ENCODE assay signal across 1 cellular context in genomic region chrX:153576239-153576870, GRCh38.
TF ChIP-seq lines count a peak whose summit lies in the region.

No MANE protein-coding gene starts in this region.

TF ChIP-seq in IMR-90, 13 proteins besides CTCF, POLR2A, EP300 and RAD21:
- no peak for TF ChIP-seq ELK1 (IDR thresholded peaks at IDR 0.05; ENCODE audit: borderline replicate concordance, low read depth, low read length)
- no peak for TF ChIP-seq BHLHE40 (IDR thresholded peaks at IDR 0.05; ENCODE audit: low read depth, low read length)
- no peak for TF ChIP-seq USF2 (IDR thresholded peaks at IDR 0.05; ENCODE audit: low read depth, low read length)
- no peak for TF ChIP-seq MAFK (IDR thresholded peaks at IDR 0.05; ENCODE audit: low read depth, low read length)
- TF ChIP-seq SMC3 (IDR thresholded peaks at IDR 0.05; ENCODE audit: low read depth, low read length): no peak
- no peak for TF ChIP-seq CEBPB (IDR thresholded peaks at IDR 0.05; ENCODE audit: low read depth, low read length)
- TF ChIP-seq RCOR1 (IDR thresholded peaks at IDR 0.05; ENCODE audit: insufficient replicate concordance, low read length): no peak
- TF ChIP-seq MXI1 (IDR thresholded peaks at IDR 0.05; ENCODE audit: borderline replicate concordance, low read depth, low read length): no peak
